In the genomic region with DNA sequence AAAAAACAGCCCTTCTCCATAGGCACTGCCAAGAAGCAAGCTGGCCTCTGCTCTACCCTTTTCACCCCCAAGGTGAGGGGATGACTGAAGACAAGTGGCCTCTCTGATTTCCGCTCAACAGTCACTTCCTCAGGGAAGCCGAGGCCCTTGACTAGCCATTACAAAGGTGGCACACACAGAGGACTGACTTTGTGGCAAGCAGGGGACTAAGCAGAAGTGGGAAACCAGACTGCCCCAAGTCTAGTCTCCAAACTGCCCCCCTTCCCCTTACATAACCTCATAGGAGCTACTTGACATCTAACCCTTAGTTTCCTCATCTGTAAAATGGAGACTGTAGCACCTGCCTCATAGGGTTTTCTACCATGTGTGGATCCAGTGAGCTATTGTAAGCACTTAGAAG, we compare ENCODE assay signal across 21 cellular contexts.
DNase-seq lines count a peak whose midpoint lies in the region; ATAC-seq lines count a peak whose summit lies in the region.
"Had no signal": no experiment of that assay in that cellular context is flagged by ENCODE, and none has a peak within 500 bp of the region (broad histone marks: within the 10 kb centered on the region; RNA-seq: fewer than 3 reads in every experiment).

No MANE protein-coding gene starts in this region.

- no peaks in the 10 kb centered on the region for H3K27me3 Mint-ChIP-seq in activated T-cell treated with anti-CD3 and anti-CD28 coated beads, Interleukin-2, amount 50 U/mL, for 24 hours
- no peaks in the 10 kb centered on the region for H3K27me3 Mint-ChIP-seq in activated naive CD8-positive, alpha-beta T cell treated with anti-CD3 and anti-CD28 coated beads for 36 hours
- no peaks in the 10 kb centered on the region for H3K27me3 Mint-ChIP-seq in stimulated activated naive B cell treated with anti-CD40 and anti-IgM and Interleukin-4, amounts not matched to agents 10 μg/mL and 1 μg/mL and 100 μg/mL, for 72 hours
- H3K27me3 Mint-ChIP-seq: CD4-positive, alpha-beta memory T cell; central memory CD8-positive, alpha-beta T cell; progenitor cell of endocrine pancreas; T-cell had no signal

- no peak overlapping the region for H3K4me3 Mint-ChIP-seq in activated T-cell treated with anti-CD3 and anti-CD28 coated beads, Interleukin-2, amount 50 U/mL, for 24 hours
- H3K4me3 Mint-ChIP-seq in activated naive CD8-positive, alpha-beta T cell treated with anti-CD3 and anti-CD28 coated beads for 36 hours, result no peak overlapping the region
- H3K4me3 Mint-ChIP-seq in stimulated activated naive B cell treated with anti-CD40 and anti-IgM and Interleukin-4, amounts not matched to agents 10 μg/mL and 1 μg/mL and 100 μg/mL, for 72 hours, result no peak overlapping the region
- H3K4me3 Mint-ChIP-seq: CD4-positive, alpha-beta memory T cell; central memory CD8-positive, alpha-beta T cell; T-cell had no signal

- DNase-seq in activated T-cell treated with anti-CD3 and anti-CD28 coated beads, Interleukin-2, amount 50 U/mL, for 24 hours, result no peak
- DNase-seq in activated T-cell treated with anti-CD3 and anti-CD28 coated beads, Interleukin-2, amount 50 U/mL, for 48 hours, result no peak
- DNase-seq in MV-4-11 (lab: John Stamatoyannopoulos, UW) (peak; percentile 82), AG08395 (ENCODE audit: low spot score) (no peak), RKO (ENCODE audit: low spot score) (no peak)
- no peak for DNase-seq in activated naive CD8-positive, alpha-beta T cell treated with anti-CD3 and anti-CD28 coated beads for 36 hours
- no peak for DNase-seq in stimulated activated naive B cell treated with anti-CD40 and anti-IgM and Interleukin-4, amounts not matched to agents 10 μg/mL and 1 μg/mL and 100 μg/mL, for 72 hours
- DNase-seq: activated CD4-positive, alpha-beta T cell treated with anti-CD3 and anti-CD28 coated beads for 4 hours; CD4-positive, alpha-beta memory T cell; DMS 273 treated with DMSO at 0.1 percent for 48 hours; NCI-H2081; NCI-H226; NCI-H774; PC-3; SHP77; sigmoid colon; T-cell had no signal

- peaks cover 85% of the 10 kb centered on the region for H3K4me1 Mint-ChIP-seq in activated T-cell treated with anti-CD3 and anti-CD28 coated beads, Interleukin-2, amount 50 U/mL, for 24 hours (ENCODE audit: low read depth)
- peaks cover 73% of the 10 kb centered on the region for H3K4me1 Mint-ChIP-seq in activated naive CD8-positive, alpha-beta T cell treated with anti-CD3 and anti-CD28 coated beads for 36 hours
- peaks cover 28 to 71% of the 10 kb centered on the region in 2 donors for H3K4me1 Mint-ChIP-seq in stimulated activated naive B cell treated with anti-CD40 and anti-IgM and Interleukin-4, amounts not matched to agents 10 μg/mL and 1 μg/mL and 100 μg/mL, for 72 hours

- H3K9me3 Mint-ChIP-seq in activated T-cell treated with anti-CD3 and anti-CD28 coated beads, Interleukin-2, amount 50 U/mL, for 24 hours, result peaks cover 10% of the 10 kb centered on the region
- H3K9me3 Mint-ChIP-seq in activated naive CD8-positive, alpha-beta T cell treated with anti-CD3 and anti-CD28 coated beads for 36 hours, result no peaks in the 10 kb centered on the region
- H3K9me3 Mint-ChIP-seq in stimulated activated naive B cell treated with anti-CD40 and anti-IgM and Interleukin-4, amounts not matched to agents 10 μg/mL and 1 μg/mL and 100 μg/mL, for 72 hours, result no peaks in the 10 kb centered on the region
- H3K9me3 Mint-ChIP-seq: central memory CD8-positive, alpha-beta T cell; T-cell had no signal

- H3K27ac Mint-ChIP-seq in activated T-cell treated with anti-CD3 and anti-CD28 coated beads, Interleukin-2, amount 50 U/mL, for 24 hours, result peak overlapping the region; percentile 23
- H3K27ac Mint-ChIP-seq in activated naive CD8-positive, alpha-beta T cell treated with anti-CD3 and anti-CD28 coated beads for 36 hours, result peak overlapping the region; percentile 16
- H3K27ac Mint-ChIP-seq in stimulated activated naive B cell treated with anti-CD40 and anti-IgM and Interleukin-4, amounts not matched to agents 10 μg/mL and 1 μg/mL and 100 μg/mL, for 72 hours, result no peak overlapping the region
- H3K27ac Mint-ChIP-seq: progenitor cell of endocrine pancreas had no signal

- ATAC-seq in stimulated activated naive B cell treated with anti-CD40 and anti-IgM and Interleukin-4, amounts not matched to agents 10 μg/mL and 1 μg/mL and 100 μg/mL, for 72 hours (replicated peaks), result peak; percentile 62 to 76
- no peak for ATAC-seq in HG02852 (IDR thresholded peaks at IDR 0.05; ENCODE audit: unreplicated experiment)
- ATAC-seq: HepG2, PC-3 had no signal

- peaks cover 60% of the 10 kb centered on the region for H3K36me3 Mint-ChIP-seq in activated T-cell treated with anti-CD3 and anti-CD28 coated beads, Interleukin-2, amount 50 U/mL, for 24 hours (ENCODE audit: low read depth)
- peaks cover 69% of the 10 kb centered on the region for H3K36me3 Mint-ChIP-seq in activated naive CD8-positive, alpha-beta T cell treated with anti-CD3 and anti-CD28 coated beads for 36 hours
- H3K36me3 Mint-ChIP-seq in stimulated activated naive B cell treated with anti-CD40 and anti-IgM and Interleukin-4, amounts not matched to agents 10 μg/mL and 1 μg/mL and 100 μg/mL, for 72 hours, result peaks cover 20 to 54% of the 10 kb centered on the region in 2 donors
